Comparison of ENCODE assay signal across 25 cellular contexts in genomic region chr9:16155878-16156277, GRCh38.
A peak's percentile ranks its signal among the peaks of the same experiment; 100 is the strongest.
DNase-seq lines count a peak whose midpoint lies in the region; ATAC-seq, FAIRE-seq and TF ChIP-seq lines count a peak whose summit lies in the region.
"Had no signal": no experiment of that assay in that cellular context is flagged by ENCODE, and none has a peak within 500 bp of the region (broad histone marks: within the 10 kb centered on the region; RNA-seq: fewer than 3 reads in every experiment).

No MANE protein-coding gene starts in this region.

- FAIRE-seq in A549 (lab: Jason Lieb, UNC) = peak; percentile 13
- FAIRE-seq: GM12892, GM18507, H1, HepG2 had no signal

- CTCF ChIA-PET in A549 (lab: Yijun Ruan, JAX) = interaction anchor here (1.3 to 1.9 kb wide), 3 partner anchors 9 to 12 kb away, joined by 4 to 5 read pairs (median 4); no protein-coding TSS in a partner anchor

- DNase-seq in A549 (ENCODE audit: low read depth in 1 of 2, low spot score in 1 of 2) (no peak), SK-N-DZ (ENCODE audit: low spot score) (peak; percentile 82), type B pancreatic cell (ENCODE audit: extremely low spot score, unreplicated experiment) (no peak), GM03348 (ENCODE audit: low spot score) (no peak), NCI-H1436 (lab: John Stamatoyannopoulos, UW) (no peak)
- no peak for DNase-seq in activated naive CD8-positive, alpha-beta T cell treated with anti-CD3 and anti-CD28 coated beads for 36 hours
- DNase-seq: 8988T; C1 segment of cervical spinal cord; CD4-positive, CD25-positive, alpha-beta regulatory T cell; CD8-positive, alpha-beta memory T cell; COR-L47; DMS 273 treated with DMSO at 0.1 percent for 48 hours; DMS53; DND-41; EL; HCEC 1CT; KBM-7 had no signal

- POLR2A ChIA-PET in A549 (lab: Yijun Ruan, JAX) = no interaction called here

- H3K36me3 Mint-ChIP-seq in activated naive CD8-positive, alpha-beta T cell treated with anti-CD3 and anti-CD28 coated beads for 36 hours = peaks cover 3% of the 10 kb centered on the region
- H3K36me3 Mint-ChIP-seq in nephron (ENCODE audit: low read depth) (no peaks in the 10 kb centered on the region), type B pancreatic cell (no peaks in the 10 kb centered on the region)
- H3K36me3 Mint-ChIP-seq: CD4-positive, CD25-positive, alpha-beta regulatory T cell; CD8-positive, alpha-beta memory T cell; IgD-negative memory B cell had no signal

- peaks cover 2% of the 10 kb centered on the region for H3K9me3 Mint-ChIP-seq in activated naive CD8-positive, alpha-beta T cell treated with anti-CD3 and anti-CD28 coated beads for 36 hours
- H3K9me3 Mint-ChIP-seq in nephron (no peaks in the 10 kb centered on the region), type B pancreatic cell (no peaks in the 10 kb centered on the region)

- ATAC-seq in A549 (no peak), HG03095 (IDR thresholded peaks at IDR 0.05; ENCODE audit: unreplicated experiment) (no peak)
- ATAC-seq: HepG2 had no signal

- H3K4me2 ChIP-seq in A549 = no peak overlapping the region

- H3K4me3 Mint-ChIP-seq in activated naive CD8-positive, alpha-beta T cell treated with anti-CD3 and anti-CD28 coated beads for 36 hours = no peak overlapping the region
- peak overlapping the region in 1 of 3 experiments; percentile 29 for H3K4me3 Mint-ChIP-seq in nephron
- H3K4me3 Mint-ChIP-seq in type B pancreatic cell = no peak overlapping the region
- H3K4me3 Mint-ChIP-seq: B cell; CD8-positive, alpha-beta memory T cell; IgD-negative memory B cell had no signal

- H3K4me1 ChIP-seq in A549 = no peaks in the 10 kb centered on the region

- H3K27ac Mint-ChIP-seq in activated naive CD8-positive, alpha-beta T cell treated with anti-CD3 and anti-CD28 coated beads for 36 hours = peak overlapping the region; percentile 85
- peak overlapping the region; percentile 81 to 95 (median 89) for H3K27ac Mint-ChIP-seq in nephron
- H3K27ac Mint-ChIP-seq in type B pancreatic cell = no peak overlapping the region
- H3K27ac Mint-ChIP-seq: B cell; CD4-positive, CD25-positive, alpha-beta regulatory T cell; CD8-positive, alpha-beta memory T cell; IgD-negative memory B cell had no signal

- TF ChIP-seq RAD21 in A549 (conservative IDR thresholded peaks at IDR 0.05 in 1 of 2, IDR thresholded peaks at IDR 0.05 in 1 of 2) = no peak

- WGBS in A549 (ENCODE audit: missing lambda C conversion rate) = 88% methylated on average over 4 of the region's 4 CpGs

- H3K4me1 Mint-ChIP-seq in activated naive CD8-positive, alpha-beta T cell treated with anti-CD3 and anti-CD28 coated beads for 36 hours = peaks cover 29% of the 10 kb centered on the region
- H3K4me1 Mint-ChIP-seq in nephron (peaks cover 73% of the 10 kb centered on the region), type B pancreatic cell (ENCODE audit: unreplicated experiment) (peaks cover 57% of the 10 kb centered on the region)

- H3K27me3 Mint-ChIP-seq in activated naive CD8-positive, alpha-beta T cell treated with anti-CD3 and anti-CD28 coated beads for 36 hours = no peaks in the 10 kb centered on the region
- H3K27me3 Mint-ChIP-seq in nephron (ENCODE audit: low read depth) = no peaks in the 10 kb centered on the region
- H3K27me3 Mint-ChIP-seq in type B pancreatic cell = peaks cover 14% of the 10 kb centered on the region

- no peak overlapping the region for H3K4me3 ChIP-seq in A549

- H3K27ac ChIP-seq in A549 = no peak overlapping the region

- no peak for TF ChIP-seq POLR2A in A549 (IDR thresholded peaks at IDR 0.05; ENCODE audit: low read length)

- no peak for TF ChIP-seq EP300 in A549 (IDR thresholded peaks at IDR 0.05)

- no peak for TF ChIP-seq CTCF in A549 (IDR thresholded peaks at IDR 0.05)
- no peak for TF ChIP-seq CTCF in nephron (IDR thresholded peaks at IDR 0.05; ENCODE audit: unreplicated experiment in 3 of 3)
- no peak for TF ChIP-seq CTCF in type B pancreatic cell (conservative IDR thresholded peaks at IDR 0.05)

- no peaks in the 10 kb centered on the region for H3K9me3 ChIP-seq in A549

TF ChIP-seq in A549, 52 proteins besides CTCF, POLR2A, EP300 and RAD21:
- TF ChIP-seq TFCP2L1 (CRISPR knock-in tag; IDR thresholded peaks at IDR 0.05) (no peak), ZSCAN20 (CRISPR knock-in tag; IDR thresholded peaks at IDR 0.05) (no peak), USF2 (IDR thresholded peaks at IDR 0.05) (no peak), GATA3 (IDR thresholded peaks at IDR 0.05; ENCODE audit: borderline replicate concordance) (no peak), EHF (CRISPR knock-in tag; IDR thresholded peaks at IDR 0.05) (no peak), RARB (CRISPR knock-in tag; IDR thresholded peaks at IDR 0.05) (no peak), MAZ (IDR thresholded peaks at IDR 0.05; ENCODE audit: borderline replicate concordance, low read depth, low read length) (no peak), MAX (IDR thresholded peaks at IDR 0.05) (no peak), ESRRA (IDR thresholded peaks at IDR 0.05; ENCODE audit: borderline replicate concordance, low read length) (no peak), EHMT2 (IDR thresholded peaks at IDR 0.05; ENCODE audit: low read depth) (no peak), HMGXB4 (CRISPR knock-in tag; IDR thresholded peaks at IDR 0.05; ENCODE audit: borderline replicate concordance) (no peak), BHLHE40 (IDR thresholded peaks at IDR 0.05; ENCODE audit: low read depth, low read length) (no peak), CEBPB (IDR thresholded peaks at IDR 0.05) (no peak), CBX8 (IDR thresholded peaks at IDR 0.05) (no peak), HOXB5 (CRISPR knock-in tag; IDR thresholded peaks at IDR 0.05) (no peak), MYC (IDR thresholded peaks at IDR 0.05; ENCODE audit: borderline replicate concordance, low read length) (no peak)
